ENCODE assay signal across 11 cellular contexts in genomic region chrX:13692771-13693231, GRCh38. TPM values are rescaled to one million over a fixed set of nuclear protein-coding genes. Genes with fewer than 3 reads are reported as not detected.
DNase-seq lines count a peak whose midpoint lies in the region; ATAC-seq and TF ChIP-seq lines count a peak whose summit lies in the region.
"Had no signal": no experiment of that assay in that cellular context is flagged by ENCODE, and none has a peak within 500 bp of the region (broad histone marks: within the 10 kb centered on the region; RNA-seq: fewer than 3 reads in every experiment).

No MANE protein-coding gene starts in this region.

- no peaks in the 10 kb centered on the region for H3K9me3 ChIP-seq in CD4-positive, alpha-beta T cell (ENCODE audit: control insufficient read depth, low read length)
- H3K9me3 ChIP-seq in HCT116 (ENCODE audit: control insufficient read depth in 1 of 2, insufficient read depth in 1 of 2, low read depth in 1 of 2, low read length in 2 of 2): no peaks in the 10 kb centered on the region
- no peaks in the 10 kb centered on the region for H3K9me3 ChIP-seq in body of pancreas

- no peaks in the 10 kb centered on the region for H3K36me3 ChIP-seq in HCT116 (ENCODE audit: control insufficient read depth in 1 of 2, insufficient read depth in 2 of 2, low read length in 2 of 2)
- H3K36me3 ChIP-seq in body of pancreas (replicated peaks in 1 of 2; ENCODE audit: insufficient read depth in 1 of 2, low read depth in 2 of 2): no peaks in the 10 kb centered on the region

- TF ChIP-seq CTCF in CD4-positive, alpha-beta T cell (IDR thresholded peaks at IDR 0.05): no peak
- TF ChIP-seq CTCF in HCT116 (IDR thresholded peaks at IDR 0.05 in 2 of 3, conservative IDR thresholded peaks at IDR 0.05 in 1 of 3; ENCODE audit: borderline replicate concordance in 1 of 3, insufficient read depth in 1 of 3, low read depth in 2 of 3, low read length in 2 of 3): no peak
- TF ChIP-seq CTCF in body of pancreas (IDR thresholded peaks at IDR 0.05): no peak
- TF ChIP-seq CTCF in coronary artery (IDR thresholded peaks at IDR 0.05): no peak

- H3K9ac ChIP-seq in HCT116 (ENCODE audit: low read length): peak overlapping the region; percentile 34

- TF ChIP-seq POLR2A in HCT116 (IDR thresholded peaks at IDR 0.05; ENCODE audit: borderline replicate concordance, extremely low read depth, insufficient read depth, insufficient read length): no peak
- no peak for TF ChIP-seq POLR2A in body of pancreas (IDR thresholded peaks at IDR 0.05)

- H3K27me3 ChIP-seq in CD4-positive, alpha-beta T cell (ENCODE audit: control insufficient read depth, insufficient read depth, low read length): no peaks in the 10 kb centered on the region
- H3K27me3 ChIP-seq in HCT116 (ENCODE audit: insufficient read depth, low read length) (no peaks in the 10 kb centered on the region), body of pancreas (no peaks in the 10 kb centered on the region)

- H2AFZ ChIP-seq in HCT116 (ENCODE audit: low read depth, low read length, poor library complexity, severe bottlenecking): no peak overlapping the region

- H3K9me3 Mint-ChIP-seq in CD4-positive, alpha-beta T cell: no peaks in the 10 kb centered on the region
- no peaks in the 10 kb centered on the region for H3K9me3 Mint-ChIP-seq in natural killer cell treated with Interleukin-12 subunit alpha and Interleukin-12 subunit beta and Interleukin-15 and Interleukin-18, amount 100 ng/mL, for 72 hours

- peak overlapping the region; percentile 87 for H3K4me2 ChIP-seq in HCT116 (ENCODE audit: low read length)

- intact Hi-C loops in CD4-positive, alpha-beta T cell (cut with DNase I, micrococcal nuclease): loop anchor here in 1 of 2 experiments (5.0 kb wide), 2 partner anchors 40 to 900 kb away; partner anchors contain the start of genes OFD1, PRPS2 and TRAPPC2
- intact Hi-C loops in HCT116 (cut with micrococcal nuclease) (loop anchor here (5.0 kb wide), 1 partner anchor 40 kb away; the partner anchor contains the start of genes OFD1 and TRAPPC2), body of pancreas (cut with DNase I) (no loop called here)

- H3K36me3 Mint-ChIP-seq in CD4-positive, alpha-beta T cell (ENCODE audit: low read depth): peaks cover 18% of the 10 kb centered on the region
- peaks cover 24% of the 10 kb centered on the region for H3K36me3 Mint-ChIP-seq in natural killer cell treated with Interleukin-12 subunit alpha and Interleukin-12 subunit beta and Interleukin-15 and Interleukin-18, amount 100 ng/mL, for 72 hours

- H3K79me2 ChIP-seq in HCT116 (ENCODE audit: insufficient read depth, low read length): peaks cover 85% of the 10 kb centered on the region

- no peaks in the 10 kb centered on the region for H3K9me2 ChIP-seq in HCT116 (ENCODE audit: insufficient read depth)

- no peak for ATAC-seq in CD4-positive, alpha-beta T cell (ENCODE audit: poor library complexity)
- peak; percentile 46 for ATAC-seq in HCT116
- ATAC-seq in body of pancreas: no peak
- peak in 1 of 2 donors; percentile 7 for ATAC-seq in natural killer cell treated with Interleukin-12 subunit alpha and Interleukin-12 subunit beta and Interleukin-15 and Interleukin-18, amount 100 ng/mL, for 72 hours
- ATAC-seq in GM18498 (IDR thresholded peaks at IDR 0.05; ENCODE audit: unreplicated experiment): no peak
- no peak for ATAC-seq in HG03469 (IDR thresholded peaks at IDR 0.05; ENCODE audit: unreplicated experiment)
- ATAC-seq in GM19455 (IDR thresholded peaks at IDR 0.05; ENCODE audit: unreplicated experiment): no peak

- no peaks in the 10 kb centered on the region for H3K27me3 Mint-ChIP-seq in CD4-positive, alpha-beta T cell
- H3K27me3 Mint-ChIP-seq in natural killer cell treated with Interleukin-12 subunit alpha and Interleukin-12 subunit beta and Interleukin-15 and Interleukin-18, amount 100 ng/mL, for 72 hours: peaks cover 0 to 10% of the 10 kb centered on the region in 2 donors

- H4K20me1 ChIP-seq in HCT116 (ENCODE audit: insufficient read depth): 0 out of 2 replicates have a peak, but pooled peaks cover 4% of the 10 kb centered on the region

- H3K27ac Mint-ChIP-seq in CD4-positive, alpha-beta T cell: peak overlapping the region; percentile 29
- H3K27ac Mint-ChIP-seq in natural killer cell treated with Interleukin-12 subunit alpha and Interleukin-12 subunit beta and Interleukin-15 and Interleukin-18, amount 100 ng/mL, for 72 hours: peak overlapping the region; percentile 90 to 91

- WGBS in body of pancreas, 2 donors: 13 to 15% methylated on average over 4 to 5 of the region's 5 CpGs

- TF ChIP-seq RAD21 in HCT116 (IDR thresholded peaks at IDR 0.05; ENCODE audit: low read depth): no peak

- POLR2A ChIA-PET in CD4-positive, alpha-beta T cell (lab: Charles Lee): interaction anchor here (1.6 kb wide), 1 partner anchor 41 kb away, joined by 4 read pairs; the partner anchor contains the start of genes OFD1 and TRAPPC2
- POLR2A ChIA-PET in HCT116 (lab: Charles Lee): no interaction called here

- H3K4me3 ChIP-seq in HCT116 (replicated peaks in 1 of 2; ENCODE audit: low read depth in 1 of 2, low read length in 2 of 2) (peak overlapping the region in 1 of 2 experiments; percentile 31; a peak in 2 of 4 replicates), body of pancreas (no peak overlapping the region), coronary artery (no peak overlapping the region)

- peaks cover 40 to 56% of the 10 kb centered on the region in 2 experiments for H3K4me1 ChIP-seq in HCT116 (ENCODE audit: control insufficient read depth in 1 of 2, insufficient read depth in 2 of 2, low read length in 2 of 2)
- peaks cover 48% of the 10 kb centered on the region for H3K4me1 ChIP-seq in body of pancreas

- CTCF ChIA-PET in CD4-positive, alpha-beta T cell (lab: Charles Lee): interaction anchor here (1.2 kb wide), 1 partner anchor 34 kb away, joined by 3 read pairs; no protein-coding TSS in a partner anchor
- CTCF ChIA-PET in HCT116 (lab: Charles Lee): interaction anchor here (1.7 kb wide), 1 partner anchor 186 kb away, joined by 5 read pairs; no protein-coding TSS in a partner anchor

- H3K4me3 Mint-ChIP-seq in CD4-positive, alpha-beta T cell: peak overlapping the region; percentile 45
- peak overlapping the region; percentile 86 for H3K4me3 Mint-ChIP-seq in natural killer cell treated with Interleukin-12 subunit alpha and Interleukin-12 subunit beta and Interleukin-15 and Interleukin-18, amount 100 ng/mL, for 72 hours

- BruUV-seq in HCT116 (replicated peaks; lab: Mats Ljungman, UMichigan): no TSS peak

- DNase-seq in CD4-positive, alpha-beta T cell: no peak
- DNase-seq in HCT116 (ENCODE audit: low read depth, low spot score): peak; percentile 31
- no peak for DNase-seq in body of pancreas
- no peak for DNase-seq in natural killer cell treated with Interleukin-12 subunit alpha and Interleukin-12 subunit beta and Interleukin-15 and Interleukin-18, amount 100 ng/mL, for 72 hours (ENCODE audit: low spot score)
- no peak for DNase-seq in coronary artery (ENCODE audit: low spot score)
- DNase-seq: activated CD4-positive, alpha-beta T cell treated with anti-CD3 and anti-CD28 coated beads, Interleukin-2, amount 50 U/mL, for 48 hours; DND-41; SHP77 treated with DMSO at 0.1 percent for 48 hours had no signal

- RAD21 ChIA-PET in HCT116 (lab: Charles Lee; ENCODE audit: low non-redundant PET in 1 of 2, low total read pairs in 2 of 2, uncharacterized antibody in 2 of 2, unreplicated experiment in 2 of 2): no interaction called here

- H3K4me1 Mint-ChIP-seq in CD4-positive, alpha-beta T cell (ENCODE audit: low read depth): peaks cover 82% of the 10 kb centered on the region
- H3K4me1 Mint-ChIP-seq in natural killer cell treated with Interleukin-12 subunit alpha and Interleukin-12 subunit beta and Interleukin-15 and Interleukin-18, amount 100 ng/mL, for 72 hours (ENCODE audit: low read depth in 2 of 2): peaks cover 47 to 66% of the 10 kb centered on the region in 2 donors

- H3K27ac ChIP-seq in CD4-positive, alpha-beta T cell (ENCODE audit: low read depth, low read length): no peak overlapping the region
- peak overlapping the region; percentile 73 for H3K27ac ChIP-seq in HCT116 (ENCODE audit: low read depth, low read length)
- H3K27ac ChIP-seq in body of pancreas: peak overlapping the region in 3 of 4 donors; percentile 58 to 99 (median 66)
- no peak overlapping the region for H3K27ac ChIP-seq in coronary artery

RNA-seq across cellular contexts. Expression of gene RAB9A, which starts 3.9 kb away (rescaled TPM):
- total RNA-seq in CD4-positive, alpha-beta T cell: 10 to 100 TPM; 21.4 to 25.2 TPM
- total RNA-seq in HCT116 (2021; ENCODE audit: unreplicated experiment) (23.9 TPM), body of pancreas (10 to 100 TPM; 14.3 to 15.5 TPM)
- polyA plus RNA-seq in HCT116 (2012): 12.3 and 16.0 TPM in 2 replicates
- 10 to 100 TPM; 27.7 to 73.6 TPM for total RNA-seq in natural killer cell treated with Interleukin-12 subunit alpha and Interleukin-12 subunit beta and Interleukin-15 and Interleukin-18, amount 100 ng/mL, for 72 hours

RNA-seq across cellular contexts. Expression of gene TCEANC, which starts 39.9 kb away (rescaled TPM):
- 1 to 10 TPM; 6.5 to 8.3 TPM for total RNA-seq in CD4-positive, alpha-beta T cell
- 1.2 TPM for total RNA-seq in HCT116 (2021; ENCODE audit: unreplicated experiment)
- 0.14 and 0.48 TPM in 2 replicates for polyA plus RNA-seq in HCT116 (2012)
- total RNA-seq in body of pancreas: 1 to 10 TPM; 3.1 to 5.3 TPM
- 1 to 10 TPM; 2.8 to 4.2 TPM for total RNA-seq in natural killer cell treated with Interleukin-12 subunit alpha and Interleukin-12 subunit beta and Interleukin-15 and Interleukin-18, amount 100 ng/mL, for 72 hours

RNA-seq across cellular contexts. Expression of gene TRAPPC2, which starts 41.6 kb away (rescaled TPM):
- total RNA-seq in CD4-positive, alpha-beta T cell: 10 to 100 TPM; 21.4 to 22.3 TPM
- 11.9 TPM for total RNA-seq in HCT116 (2021; ENCODE audit: unreplicated experiment)
- 6.1 and 6.8 TPM in 2 replicates for polyA plus RNA-seq in HCT116 (2012)
- total RNA-seq in body of pancreas: 10 to 100 TPM; 14.5 to 28.5 TPM
- 10 to 100 TPM; 27.5 to 32.0 TPM for total RNA-seq in natural killer cell treated with Interleukin-12 subunit alpha and Interleukin-12 subunit beta and Interleukin-15 and Interleukin-18, amount 100 ng/mL, for 72 hours

RNA-seq across cellular contexts. Expression of gene OFD1, which starts 41.7 kb away (rescaled TPM):
- 10 to 100 TPM; 59.1 to 60.0 TPM for total RNA-seq in CD4-positive, alpha-beta T cell
- total RNA-seq in HCT116 (2021; ENCODE audit: unreplicated experiment) (18.0 TPM), body of pancreas (10 to 100 TPM; 27.5 to 36.6 TPM)
- 7.2 and 8.2 TPM in 2 replicates for polyA plus RNA-seq in HCT116 (2012)
- total RNA-seq in natural killer cell treated with Interleukin-12 subunit alpha and Interleukin-12 subunit beta and Interleukin-15 and Interleukin-18, amount 100 ng/mL, for 72 hours: 10 to 100 TPM; 39.1 to 46.1 TPM

Comparison
In these comparisons a context has a peak if more than half of its experiments do, and no peak if none do; other contexts are left out.
1. H3K27ac ChIP-seq: peak in HCT116 (single experiment) and body of pancreas (3 of 4); none in CD4-positive, alpha-beta T cell (single experiment) and coronary artery (0 of 2).